Comparison of ENCODE assay signal across 15 cellular contexts in the genomic region with DNA sequence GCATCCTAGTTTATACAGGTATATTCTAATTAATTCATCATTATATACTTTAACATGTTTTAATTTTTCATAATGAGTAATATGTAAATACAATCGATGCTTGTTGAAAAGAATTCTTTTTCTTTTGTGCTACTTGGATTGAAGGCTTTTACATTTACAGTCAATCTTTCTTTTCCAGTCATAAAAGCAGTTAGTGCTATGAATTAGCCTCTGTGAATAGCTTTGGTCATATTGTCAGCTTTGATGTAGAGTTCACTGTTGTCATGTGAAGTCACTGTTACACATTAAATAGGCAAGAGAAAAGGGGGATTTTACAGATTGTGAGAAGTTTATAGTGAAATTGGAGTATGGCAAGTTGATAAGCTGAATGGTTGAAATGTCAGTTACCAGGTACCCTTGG.
A peak's percentile ranks its signal among the peaks of the same experiment; 100 is the strongest.
DNase-seq lines count a peak whose midpoint lies in the region; ATAC-seq and TF ChIP-seq lines count a peak whose summit lies in the region.
"Had no signal": no experiment of that assay in that cellular context is flagged by ENCODE, and none has a peak within 500 bp of the region (broad histone marks: within the 10 kb centered on the region; RNA-seq: fewer than 3 reads in every experiment).

No MANE protein-coding gene starts in this region.

- H3K27ac ChIP-seq in DND-41 (ENCODE audit: low read length): peak overlapping the region; percentile 13; the same call in 1 of the 2 replicates

- H3K4me3 ChIP-seq in DND-41 (ENCODE audit: low read depth in 1 of 2, low read length in 2 of 2): no peak overlapping the region
- H3K4me3 ChIP-seq: GM23248 had no signal

- peaks cover 51% of the 10 kb centered on the region for H3K4me1 Mint-ChIP-seq in activated naive CD8-positive, alpha-beta T cell (ENCODE audit: low read depth)
- peaks cover 43% of the 10 kb centered on the region for H3K4me1 Mint-ChIP-seq in activated naive CD8-positive, alpha-beta T cell treated with anti-CD3 and anti-CD28 coated beads for 36 hours
- peaks cover 47% of the 10 kb centered on the region for H3K4me1 Mint-ChIP-seq in activated naive CD8-positive, alpha-beta T cell treated with anti-CD3 and anti-CD28 coated beads, Interleukin-2, amount 10 ng/mL, durations not matched to agents 7 days and 5 days
- H3K4me1 Mint-ChIP-seq in nephron: peaks cover 45% of the 10 kb centered on the region

- H3K4me3 Mint-ChIP-seq in activated naive CD8-positive, alpha-beta T cell: no peak overlapping the region
- no peak overlapping the region for H3K4me3 Mint-ChIP-seq in activated naive CD8-positive, alpha-beta T cell treated with anti-CD3 and anti-CD28 coated beads for 36 hours
- no peak overlapping the region for H3K4me3 Mint-ChIP-seq in activated naive CD8-positive, alpha-beta T cell treated with anti-CD3 and anti-CD28 coated beads, Interleukin-2, amount 10 ng/mL, durations not matched to agents 7 days and 5 days
- H3K4me3 Mint-ChIP-seq in nephron: peak overlapping the region in 1 of 3 experiments; percentile 32

- peaks cover 100% of the 10 kb centered on the region for H3K79me2 ChIP-seq in DND-41 (ENCODE audit: insufficient read depth, low read length)

- H3K9me3 Mint-ChIP-seq in activated naive CD8-positive, alpha-beta T cell (ENCODE audit: low read depth): peaks cover 3% of the 10 kb centered on the region
- peaks cover 13% of the 10 kb centered on the region for H3K9me3 Mint-ChIP-seq in activated naive CD8-positive, alpha-beta T cell treated with anti-CD3 and anti-CD28 coated beads for 36 hours
- H3K9me3 Mint-ChIP-seq in activated naive CD8-positive, alpha-beta T cell treated with anti-CD3 and anti-CD28 coated beads, Interleukin-2, amount 10 ng/mL, durations not matched to agents 7 days and 5 days: peaks cover 14% of the 10 kb centered on the region
- peaks cover 2% of the 10 kb centered on the region for H3K9me3 Mint-ChIP-seq in nephron

- TF ChIP-seq CTCF in DND-41 (IDR thresholded peaks at IDR 0.05; ENCODE audit: borderline replicate concordance, extremely low read depth, low read length, poor library complexity, severe bottlenecking) (no peak), nephron (IDR thresholded peaks at IDR 0.05; ENCODE audit: unreplicated experiment in 3 of 3) (no peak)

- peaks cover 94% of the 10 kb centered on the region for H3K4me1 ChIP-seq in DND-41 (ENCODE audit: insufficient read depth, low read length)

- peaks cover 14% of the 10 kb centered on the region for H3K36me3 Mint-ChIP-seq in activated naive CD8-positive, alpha-beta T cell
- peaks cover 50% of the 10 kb centered on the region for H3K36me3 Mint-ChIP-seq in activated naive CD8-positive, alpha-beta T cell treated with anti-CD3 and anti-CD28 coated beads for 36 hours
- peaks cover 44% of the 10 kb centered on the region for H3K36me3 Mint-ChIP-seq in activated naive CD8-positive, alpha-beta T cell treated with anti-CD3 and anti-CD28 coated beads, Interleukin-2, amount 10 ng/mL, durations not matched to agents 7 days and 5 days
- peaks cover 27% of the 10 kb centered on the region for H3K36me3 Mint-ChIP-seq in nephron (ENCODE audit: low read depth)

- H3K9ac ChIP-seq in DND-41 (ENCODE audit: low read depth, low read length): no peak overlapping the region
- H3K9ac ChIP-seq: GM23248 had no signal

- H3K27me3 Mint-ChIP-seq in activated naive CD8-positive, alpha-beta T cell: no peaks in the 10 kb centered on the region
- no peaks in the 10 kb centered on the region for H3K27me3 Mint-ChIP-seq in activated naive CD8-positive, alpha-beta T cell treated with anti-CD3 and anti-CD28 coated beads for 36 hours
- H3K27me3 Mint-ChIP-seq in activated naive CD8-positive, alpha-beta T cell treated with anti-CD3 and anti-CD28 coated beads, Interleukin-2, amount 10 ng/mL, durations not matched to agents 7 days and 5 days: no peaks in the 10 kb centered on the region
- no peaks in the 10 kb centered on the region for H3K27me3 Mint-ChIP-seq in nephron (ENCODE audit: low read depth)

- no peak overlapping the region for H3K4me2 ChIP-seq in DND-41 (ENCODE audit: insufficient read depth, low read length)

- peaks cover 82% of the 10 kb centered on the region for H3K36me3 ChIP-seq in DND-41 (ENCODE audit: insufficient read depth, low read length)

- H2AFZ ChIP-seq in DND-41 (ENCODE audit: low read depth, low read length): no peak overlapping the region
- H2AFZ ChIP-seq: GM23248 had no signal

- H3K27ac Mint-ChIP-seq in activated naive CD8-positive, alpha-beta T cell: peak overlapping the region; percentile 17
- H3K27ac Mint-ChIP-seq in activated naive CD8-positive, alpha-beta T cell treated with anti-CD3 and anti-CD28 coated beads for 36 hours: no peak overlapping the region
- H3K27ac Mint-ChIP-seq in activated naive CD8-positive, alpha-beta T cell treated with anti-CD3 and anti-CD28 coated beads, Interleukin-2, amount 10 ng/mL, durations not matched to agents 7 days and 5 days: peak overlapping the region; percentile 17
- H3K27ac Mint-ChIP-seq in nephron: peak overlapping the region; percentile 36 to 58 (median 38)

- peaks cover 2% of the 10 kb centered on the region for H3K9me3 ChIP-seq in DND-41 (ENCODE audit: insufficient read depth, low read length, severe bottlenecking)

- no peaks in the 10 kb centered on the region for H3K27me3 ChIP-seq in DND-41 (ENCODE audit: insufficient read depth, low read length, poor library complexity)

- ATAC-seq in DND-41 (ENCODE audit: insufficient read depth, low read depth): no peak
- no peak for ATAC-seq in activated naive CD8-positive, alpha-beta T cell treated with anti-CD3 and anti-CD28 coated beads, Interleukin-2, amount 10 ng/mL, durations not matched to agents 7 days and 5 days (ENCODE audit: low read depth)
- ATAC-seq in GM21576 (IDR thresholded peaks at IDR 0.05; ENCODE audit: unreplicated experiment): no peak
- ATAC-seq: HCT116 had no signal

- POLR2A ChIA-PET in activated naive CD8-positive, alpha-beta T cell treated with anti-CD3 and anti-CD28 coated beads, Interleukin-2, amount 10 ng/mL, durations not matched to agents 7 days and 5 days (lab: Charles Lee): no interaction called here

- DNase-seq in activated naive CD8-positive, alpha-beta T cell treated with anti-CD3 and anti-CD28 coated beads for 36 hours: no peak
- no peak for DNase-seq in DND-41
- DNase-seq in activated naive CD8-positive, alpha-beta T cell treated with anti-CD3 and anti-CD28 coated beads, Interleukin-2, amount 10 ng/mL, durations not matched to agents 7 days and 5 days: no peak
- DNase-seq in activated CD8-positive, alpha-beta memory T cell treated with anti-CD3 and anti-CD28 coated beads for 24 hours: no peak
- DNase-seq: AML-193; DMS79; GM23248; NCI-H146; NCI-H2081 treated with DMSO at 0.1 percent for 48 hours; NCI-H69; NK-92 treated with Interleukin-12 subunit alpha and Interleukin-12 subunit beta, amount 100 ng/mL, for 24 hours had no signal

- H4K20me1 ChIP-seq in DND-41 (ENCODE audit: insufficient read depth, low read length): peaks cover 3% of the 10 kb centered on the region; the same call in 1 of the 2 replicates
